Comparison of ENCODE assay signal across 9 cellular contexts in genomic region chr4:83054928-83055327, GRCh38. TPM values are rescaled to one million over a fixed set of nuclear protein-coding genes. Genes with fewer than 3 reads are reported as not detected.
A peak's percentile ranks its signal among the peaks of the same experiment; 100 is the strongest.
DNase-seq lines count a peak whose midpoint lies in the region; ATAC-seq and TF ChIP-seq lines count a peak whose summit lies in the region.
"Had no signal": no experiment of that assay in that cellular context is flagged by ENCODE, and none has a peak within 500 bp of the region (broad histone marks: within the 10 kb centered on the region; RNA-seq: fewer than 3 reads in every experiment).

No MANE protein-coding gene starts in this region.

- H3K9ac ChIP-seq in DND-41 (ENCODE audit: low read depth, low read length) = no peak overlapping the region

- no peak for ATAC-seq in DND-41 (ENCODE audit: insufficient read depth, low read depth)
- ATAC-seq in HG02938 (IDR thresholded peaks at IDR 0.05; ENCODE audit: unreplicated experiment) = no peak
- no peak for ATAC-seq in HG02884 (IDR thresholded peaks at IDR 0.05; ENCODE audit: unreplicated experiment)
- ATAC-seq: mucosa of descending colon had no signal

- no peaks in the 10 kb centered on the region for H3K79me2 ChIP-seq in DND-41 (ENCODE audit: insufficient read depth, low read length)

- peak; percentile 49 for TF ChIP-seq CTCF in DND-41 (IDR thresholded peaks at IDR 0.05; ENCODE audit: borderline replicate concordance, extremely low read depth, low read length, poor library complexity, severe bottlenecking)
- peak; percentile 26 for TF ChIP-seq CTCF in astrocyte of the cerebellum (IDR thresholded peaks at IDR 0.05; ENCODE audit: low read depth, low read length, missing control alignments)

- H3K27me3 ChIP-seq in DND-41 (ENCODE audit: insufficient read depth, low read length, poor library complexity) = no peaks in the 10 kb centered on the region

- no peaks in the 10 kb centered on the region for H3K9me3 ChIP-seq in DND-41 (ENCODE audit: insufficient read depth, low read length, severe bottlenecking)
- H3K9me3 ChIP-seq: mucosa of descending colon had no signal

- no peak overlapping the region for H3K4me3 ChIP-seq in DND-41 (ENCODE audit: low read depth in 1 of 2, low read length in 2 of 2)
- no peak overlapping the region for H3K4me3 ChIP-seq in astrocyte of the cerebellum (ENCODE audit: low read depth, low read length)
- H3K4me3 ChIP-seq: mucosa of descending colon had no signal

- no peaks in the 10 kb centered on the region for H3K4me1 ChIP-seq in DND-41 (ENCODE audit: insufficient read depth, low read length)

- H2AFZ ChIP-seq in DND-41 (ENCODE audit: low read depth, low read length) = no peak overlapping the region

- H3K4me2 ChIP-seq in DND-41 (ENCODE audit: insufficient read depth, low read length) = no peak overlapping the region

- H3K36me3 ChIP-seq in DND-41 (ENCODE audit: insufficient read depth, low read length) = peaks cover 57% of the 10 kb centered on the region

- in situ Hi-C loops in astrocyte of the cerebellum (cut with HindIII; ENCODE audit: low sequenced_read_pairs) = no loop called here

- DNase-seq in DND-41 (no peak), HT-29 (ENCODE audit: low spot score) (peak; percentile 55), astrocyte of the cerebellum (ENCODE audit: low read depth) (peak; percentile 9), lung microvascular endothelial cell (ENCODE audit: low read depth in 2 of 2) (peak; percentile 33 to 66), anterior cingulate cortex (lab: John Stamatoyannopoulos, UW) (no peak)
- DNase-seq in stimulated activated CD8-positive, alpha-beta memory T cell treated with anti-CD3 and anti-CD28 coated beads, Interleukin-4, amount 100 ng/mL, for 48 hours = no peak

- H4K20me1 ChIP-seq in DND-41 (ENCODE audit: insufficient read depth, low read length) = no peaks in the 10 kb centered on the region

- no peak overlapping the region for H3K27ac ChIP-seq in DND-41 (ENCODE audit: low read length)

RNA-seq across cellular contexts. Expression of gene COPS4, which starts 19.9 kb away (rescaled TPM):
- total RNA-seq in HT-29 (2014; rRNA removed; shearing (Covaris generic)) = 21.9 and 27.0 TPM in 2 replicates
- total RNA-seq in lung microvascular endothelial cell = 73.2 and 82.6 TPM in 2 replicates

RNA-seq across cellular contexts. Expression of gene LIN54, which starts 44.3 kb away (rescaled TPM):
- 17.4 and 17.5 TPM in 2 replicates for total RNA-seq in HT-29 (2014; rRNA removed; shearing (Covaris generic))
- total RNA-seq in lung microvascular endothelial cell = 6.3 and 7.5 TPM in 2 replicates

RNA-seq across cellular contexts. Expression of gene PLAC8, which starts 59.6 kb away (rescaled TPM):
- total RNA-seq in HT-29 (2014; rRNA removed; shearing (Covaris generic)) = 9.8 and 10.8 TPM in 2 replicates
- 0.20 and 0.22 TPM in 2 replicates for total RNA-seq in lung microvascular endothelial cell

Comparison
In these comparisons a context has a peak if more than half of its experiments do, and no peak if none do; other contexts are left out.
1. DNase-seq: peak in HT-29 (single experiment), astrocyte of the cerebellum (single experiment) and lung microvascular endothelial cell (2 of 2); none in DND-41 (single experiment), anterior cingulate cortex (0 of 58) and stimulated activated CD8-positive, alpha-beta memory T cell treated with anti-CD3 and anti-CD28 coated beads, Interleukin-4, amount 100 ng/mL, for 48 hours (single experiment).